26 cellular contexts compared by ENCODE assay signal in genomic region chr15:44495562-44495961, GRCh38.
"Had no signal": no experiment of that assay in that cellular context is flagged by ENCODE, and none has a peak within 500 bp of the region (broad histone marks: within the 10 kb centered on the region; RNA-seq: fewer than 3 reads in every experiment).

No MANE protein-coding gene starts in this region.

- H3K27me3 Mint-ChIP-seq: stimulated activated naive CD8-positive, alpha-beta T cell treated with anti-CD3 and anti-CD28 coated beads, Interleukin-15, amount 100 ng/mL, for 72 hours had no signal

- H3K4me3 Mint-ChIP-seq: immature natural killer cell; natural killer cell; stimulated activated naive CD8-positive, alpha-beta T cell treated with anti-CD3 and anti-CD28 coated beads, Interleukin-15, amount 100 ng/mL, for 72 hours had no signal

- H3K27ac ChIP-seq: heart left ventricle, left lung, lower lobe of right lung, ovary, prostate gland, skin epidermis, testis, thyroid gland, transverse colon, upper lobe of left lung had no signal

- DNase-seq: heart left ventricle; hypothalamus; immature natural killer cell; kidney; left colon; left lung; lower lobe of right lung; mammary epithelial cell; mesenchymal stem cell; natural killer cell; ovary; retina; right cardiac atrium; stimulated activated CD4-positive, alpha-beta T cell treated with anti-CD3 and anti-CD28 coated beads, Interleukin-12 subunit alpha, Interleukin-12 subunit beta, amount 100 ng/mL, for 4 hours; stimulated activated CD4-positive, alpha-beta T cell treated with anti-CD3 and anti-CD28 coated beads, Interleukin-15, amount 100 ng/mL, for 24 hours; stimulated activated CD4-positive, alpha-beta T cell treated with anti-CD3 and anti-CD28 coated beads, Interleukin-2, amount 100 ng/mL, for 24 hours; stimulated activated CD4-positive, alpha-beta T cell treated with anti-CD3 and anti-CD28 coated beads, Interleukin-4, amount 100 ng/mL, for 1 hour; stimulated activated naive CD4-positive, alpha-beta T cell treated with Interleukin-2 at 50 U/mL for 16 hours; stimulated activated naive CD8-positive, alpha-beta T cell treated with anti-CD3 and anti-CD28 coated beads, Interleukin-15, amount 100 ng/mL, for 72 hours; testis; thyroid gland; transverse colon; upper lobe of left lung had no signal

- ATAC-seq: heart left ventricle; left colon; left lung; lower lobe of right lung; natural killer cell; right cardiac atrium; sciatic nerve; stimulated activated naive CD8-positive, alpha-beta T cell treated with anti-CD3 and anti-CD28 coated beads, Interleukin-15, amount 100 ng/mL, for 72 hours had no signal

- H3K9me3 Mint-ChIP-seq: immature natural killer cell; natural killer cell; stimulated activated naive CD8-positive, alpha-beta T cell treated with anti-CD3 and anti-CD28 coated beads, Interleukin-15, amount 100 ng/mL, for 72 hours had no signal
